In the genomic region with DNA sequence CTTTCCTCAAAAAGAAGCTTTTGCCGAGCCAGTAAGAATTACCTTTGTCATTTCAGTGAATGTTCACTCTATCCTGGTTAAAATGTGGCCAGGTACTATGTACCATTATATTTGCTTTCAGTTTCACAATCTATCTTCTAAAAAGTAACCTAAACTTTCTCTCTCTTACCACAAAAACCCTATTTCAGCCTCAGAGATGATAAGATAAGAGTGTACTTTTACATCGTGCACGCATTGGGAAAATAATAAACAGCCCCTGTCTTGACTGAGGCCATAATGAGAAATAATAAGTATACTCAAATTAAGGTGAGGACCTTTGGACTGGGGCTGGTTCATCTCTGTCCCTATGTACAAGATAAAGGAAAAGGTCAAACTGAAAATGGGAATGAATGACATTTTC, we compare ENCODE assay signal across 16 cellular contexts.
DNase-seq lines count a peak whose midpoint lies in the region; ATAC-seq and TF ChIP-seq lines count a peak whose summit lies in the region.
"Had no signal": no experiment of that assay in that cellular context is flagged by ENCODE, and none has a peak within 500 bp of the region (broad histone marks: within the 10 kb centered on the region; RNA-seq: fewer than 3 reads in every experiment).

No MANE protein-coding gene starts in this region.

- no peaks in the 10 kb centered on the region for H3K27me3 Mint-ChIP-seq in activated naive CD4-positive, alpha-beta T cell treated with anti-CD3 and anti-CD28 coated beads, Interleukin-2, amount 50 U/mL, for 24 hours
- H3K27me3 Mint-ChIP-seq in activated naive CD4-positive, alpha-beta T cell treated with anti-CD3 and anti-CD28 coated beads, Interleukin-2, amount 10 ng/mL, durations not matched to agents 7 days and 5 days: no peaks in the 10 kb centered on the region
- no peaks in the 10 kb centered on the region for H3K27me3 Mint-ChIP-seq in central memory CD8-positive, alpha-beta T cell

- H3K27ac ChIP-seq in MM.1S (ENCODE audit: low read length): no peak overlapping the region
- no peak overlapping the region for H3K27ac ChIP-seq in heart right ventricle
- H3K27ac ChIP-seq: A549 had no signal

- CTCF ChIA-PET in activated naive CD4-positive, alpha-beta T cell treated with anti-CD3 and anti-CD28 coated beads, Interleukin-2, amount 10 ng/mL, durations not matched to agents 7 days and 5 days (lab: Charles Lee): no interaction called here

- H3K9me3 ChIP-seq in MM.1S (replicated peaks; ENCODE audit: insufficient read depth, low read length) (no peaks in the 10 kb centered on the region), heart right ventricle (peaks cover 0 to 26% (median 0%) of the 10 kb centered on the region in 11 donors)

- H3K9me3 Mint-ChIP-seq in activated naive CD4-positive, alpha-beta T cell treated with anti-CD3 and anti-CD28 coated beads, Interleukin-2, amount 50 U/mL, for 24 hours: peaks cover 22% of the 10 kb centered on the region
- peaks cover 52% of the 10 kb centered on the region for H3K9me3 Mint-ChIP-seq in activated naive CD4-positive, alpha-beta T cell treated with anti-CD3 and anti-CD28 coated beads, Interleukin-2, amount 10 ng/mL, durations not matched to agents 7 days and 5 days
- peaks cover 29% of the 10 kb centered on the region for H3K9me3 Mint-ChIP-seq in central memory CD8-positive, alpha-beta T cell
- H3K9me3 Mint-ChIP-seq in stimulated activated effector memory CD8-positive, alpha-beta T cell treated with anti-CD3 and anti-CD28 coated beads, Interleukin-12 subunit alpha, Interleukin-12 subunit beta, amount 100 ng/mL, for 72 hours: peaks cover 19% of the 10 kb centered on the region

- DNase-seq in activated naive CD4-positive, alpha-beta T cell treated with anti-CD3 and anti-CD28 coated beads, Interleukin-2, amount 10 ng/mL, durations not matched to agents 7 days and 5 days: no peak
- DNase-seq in MM.1S (peak; percentile 38), heart right ventricle (no peak), activated gamma-delta T cell (lab: John Stamatoyannopoulos, UW) (no peak), DMS53 treated with DMSO at 0.1 percent for 48 hours (lab: John Stamatoyannopoulos, UW; ENCODE audit: unreplicated experiment) (no peak)
- no peak for DNase-seq in central memory CD8-positive, alpha-beta T cell (ENCODE audit: low spot score in 2 of 2)
- no peak for DNase-seq in stimulated activated effector memory CD8-positive, alpha-beta T cell treated with anti-CD3 and anti-CD28 coated beads, Interleukin-12 subunit alpha, Interleukin-12 subunit beta, amount 100 ng/mL, for 72 hours (ENCODE audit: low spot score in 2 of 2)
- DNase-seq: KBM-7, NCI-H1092 treated with DMSO at 0.1 percent for 48 hours, NCI-H1694, NCI-H345, NCI-H748 treated with DMSO at 0.1 percent for 48 hours, PC-9 had no signal

- peaks cover 13% of the 10 kb centered on the region for H3K4me1 Mint-ChIP-seq in activated naive CD4-positive, alpha-beta T cell treated with anti-CD3 and anti-CD28 coated beads, Interleukin-2, amount 50 U/mL, for 24 hours
- peaks cover 12% of the 10 kb centered on the region for H3K4me1 Mint-ChIP-seq in activated naive CD4-positive, alpha-beta T cell treated with anti-CD3 and anti-CD28 coated beads, Interleukin-2, amount 10 ng/mL, durations not matched to agents 7 days and 5 days
- H3K4me1 Mint-ChIP-seq in central memory CD8-positive, alpha-beta T cell: peaks cover 22% of the 10 kb centered on the region
- H3K4me1 Mint-ChIP-seq in stimulated activated effector memory CD8-positive, alpha-beta T cell treated with anti-CD3 and anti-CD28 coated beads, Interleukin-12 subunit alpha, Interleukin-12 subunit beta, amount 100 ng/mL, for 72 hours: peaks cover 6% of the 10 kb centered on the region
- H3K4me1 Mint-ChIP-seq: CD14-positive monocyte had no signal

- no peak overlapping the region for H3K4me2 ChIP-seq in MM.1S (ENCODE audit: low read depth, low read length)
- H3K4me2 ChIP-seq: A549, PC-9 had no signal

- H3K27me3 ChIP-seq in MM.1S (replicated peaks; ENCODE audit: insufficient read depth, low read length): no peaks in the 10 kb centered on the region
- H3K27me3 ChIP-seq in heart right ventricle: no peaks in the 10 kb centered on the region

- peaks cover 2% of the 10 kb centered on the region for H3K36me3 Mint-ChIP-seq in activated naive CD4-positive, alpha-beta T cell treated with anti-CD3 and anti-CD28 coated beads, Interleukin-2, amount 50 U/mL, for 24 hours
- H3K36me3 Mint-ChIP-seq in activated naive CD4-positive, alpha-beta T cell treated with anti-CD3 and anti-CD28 coated beads, Interleukin-2, amount 10 ng/mL, durations not matched to agents 7 days and 5 days: no peaks in the 10 kb centered on the region
- no peaks in the 10 kb centered on the region for H3K36me3 Mint-ChIP-seq in central memory CD8-positive, alpha-beta T cell (ENCODE audit: insufficient read depth)
- H3K36me3 Mint-ChIP-seq in stimulated activated effector memory CD8-positive, alpha-beta T cell treated with anti-CD3 and anti-CD28 coated beads, Interleukin-12 subunit alpha, Interleukin-12 subunit beta, amount 100 ng/mL, for 72 hours: no peaks in the 10 kb centered on the region
- H3K36me3 Mint-ChIP-seq: CD14-positive monocyte had no signal

- H3K4me3 ChIP-seq in MM.1S (ENCODE audit: low read length): no peak overlapping the region
- no peak overlapping the region for H3K4me3 ChIP-seq in heart right ventricle
- H3K4me3 ChIP-seq: A549, PC-9 had no signal

- no peaks in the 10 kb centered on the region for H3K36me3 ChIP-seq in MM.1S (replicated peaks; ENCODE audit: insufficient read depth, low read length)
- H3K36me3 ChIP-seq in heart right ventricle: no peaks in the 10 kb centered on the region

- WGBS in heart right ventricle, 2 donors: 81 to 83% methylated on average over 3 of the region's 3 CpGs

- ATAC-seq in central memory CD8-positive, alpha-beta T cell (replicated peaks; ENCODE audit: extremely low read depth, poor library complexity, severe bottlenecking): no peak
- ATAC-seq in stimulated activated effector memory CD8-positive, alpha-beta T cell treated with anti-CD3 and anti-CD28 coated beads, Interleukin-12 subunit alpha, Interleukin-12 subunit beta, amount 100 ng/mL, for 72 hours: peak; percentile 61
- no peak for ATAC-seq in heart right ventricle
- ATAC-seq: A549 had no signal

- no peaks in the 10 kb centered on the region for H3K79me2 ChIP-seq in MM.1S (ENCODE audit: low read length)

- H3K9ac ChIP-seq in MM.1S (ENCODE audit: low read length): no peak overlapping the region

- H3K4me1 ChIP-seq in MM.1S (ENCODE audit: low read length) (no peaks in the 10 kb centered on the region), heart right ventricle (no peaks in the 10 kb centered on the region)
- H3K4me1 ChIP-seq: A549 had no signal

- H2AFZ ChIP-seq in MM.1S (ENCODE audit: low read length): no peak overlapping the region
- H2AFZ ChIP-seq: PC-9 had no signal

- peak overlapping the region; percentile 11 for H3K4me3 Mint-ChIP-seq in activated naive CD4-positive, alpha-beta T cell treated with anti-CD3 and anti-CD28 coated beads, Interleukin-2, amount 50 U/mL, for 24 hours
- no peak overlapping the region for H3K4me3 Mint-ChIP-seq in activated naive CD4-positive, alpha-beta T cell treated with anti-CD3 and anti-CD28 coated beads, Interleukin-2, amount 10 ng/mL, durations not matched to agents 7 days and 5 days
- peak overlapping the region; percentile 36 for H3K4me3 Mint-ChIP-seq in central memory CD8-positive, alpha-beta T cell
- H3K4me3 Mint-ChIP-seq in stimulated activated effector memory CD8-positive, alpha-beta T cell treated with anti-CD3 and anti-CD28 coated beads, Interleukin-12 subunit alpha, Interleukin-12 subunit beta, amount 100 ng/mL, for 72 hours: no peak overlapping the region
- H3K4me3 Mint-ChIP-seq: CD14-positive monocyte had no signal

- no peaks in the 10 kb centered on the region for H4K20me1 ChIP-seq in MM.1S (ENCODE audit: insufficient read depth, low read length)

- no peaks in the 10 kb centered on the region for H3K9me2 ChIP-seq in MM.1S (replicated peaks; ENCODE audit: insufficient read depth, low read length)

- intact Hi-C loops in heart right ventricle (cut with DNase I): no loop called here

- TF ChIP-seq CTCF in MM.1S (IDR thresholded peaks at IDR 0.05; ENCODE audit: low read length) (no peak), heart right ventricle (IDR thresholded peaks at IDR 0.05) (no peak)

- H3F3A ChIP-seq in MM.1S (ENCODE audit: insufficient read depth, low read length): no peaks in the 10 kb centered on the region

- H3K27ac Mint-ChIP-seq in activated naive CD4-positive, alpha-beta T cell treated with anti-CD3 and anti-CD28 coated beads, Interleukin-2, amount 50 U/mL, for 24 hours: no peak overlapping the region
- H3K27ac Mint-ChIP-seq in activated naive CD4-positive, alpha-beta T cell treated with anti-CD3 and anti-CD28 coated beads, Interleukin-2, amount 10 ng/mL, durations not matched to agents 7 days and 5 days: no peak overlapping the region
- H3K27ac Mint-ChIP-seq in central memory CD8-positive, alpha-beta T cell (ENCODE audit: low read depth): peak overlapping the region; percentile 23
- no peak overlapping the region for H3K27ac Mint-ChIP-seq in stimulated activated effector memory CD8-positive, alpha-beta T cell treated with anti-CD3 and anti-CD28 coated beads, Interleukin-12 subunit alpha, Interleukin-12 subunit beta, amount 100 ng/mL, for 72 hours
- H3K27ac Mint-ChIP-seq: CD14-positive monocyte had no signal

Comparison
In these comparisons a context has a peak if more than half of its experiments do, and no peak if none do; other contexts are left out.
1. H3K4me3 Mint-ChIP-seq: peak in activated naive CD4-positive, alpha-beta T cell treated with anti-CD3 and anti-CD28 coated beads, Interleukin-2, amount 50 U/mL, for 24 hours (single experiment) and central memory CD8-positive, alpha-beta T cell (single experiment); none in activated naive CD4-positive, alpha-beta T cell treated with anti-CD3 and anti-CD28 coated beads, Interleukin-2, amount 10 ng/mL, durations not matched to agents 7 days and 5 days (single experiment) and stimulated activated effector memory CD8-positive, alpha-beta T cell treated with anti-CD3 and anti-CD28 coated beads, Interleukin-12 subunit alpha, Interleukin-12 subunit beta, amount 100 ng/mL, for 72 hours (single experiment).